In genomic region chr16:57376313-57376818, GRCh38 we compare ENCODE assay signal across 21 cellular contexts. TPM values are rescaled to one million over a fixed set of nuclear protein-coding genes. Genes with fewer than 3 reads are reported as not detected.
DNase-seq lines count a peak whose midpoint lies in the region; ATAC-seq, FAIRE-seq and TF ChIP-seq lines count a peak whose summit lies in the region.
"Had no signal": no experiment of that assay in that cellular context is flagged by ENCODE, and none has a peak within 500 bp of the region (broad histone marks: within the 10 kb centered on the region; RNA-seq: fewer than 3 reads in every experiment).

No MANE protein-coding gene starts in this region.

- intact Hi-C loops in PC-9 (cut with micrococcal nuclease; ENCODE audit: unreplicated experiment), result no loop called here

- H3K36me3 Mint-ChIP-seq in chondrocyte (ENCODE audit: low read depth), result peaks cover 6% of the 10 kb centered on the region
- H3K36me3 Mint-ChIP-seq in stimulated activated naive B cell treated with anti-CD40 and anti-IgM and Interleukin-4, amounts not matched to agents 10 μg/mL and 1 μg/mL and 100 μg/mL, for 72 hours, result peaks cover 3 to 4% of the 10 kb centered on the region in 2 donors
- H3K36me3 Mint-ChIP-seq: CD8-positive, alpha-beta T cell had no signal

- DNase-seq in GM12892 (ENCODE audit: insufficient read length) (no peak), PC-9 (no peak), chondrocyte (ENCODE audit: low spot score) (no peak)
- no peak for DNase-seq in stimulated activated naive B cell treated with anti-CD40 and anti-IgM and Interleukin-4, amounts not matched to agents 10 μg/mL and 1 μg/mL and 100 μg/mL, for 72 hours
- DNase-seq in activated naive CD4-positive, alpha-beta T cell treated with anti-CD3 and anti-CD28 coated beads, Interleukin-2, amount 50 U/mL, for 16 hours, result no peak
- DNase-seq: CD8-positive, alpha-beta T cell; DMS79; GM23248; HCEC 1CT; NCI-H1436; NCI-H2029; NCI-H2171 treated with DMSO at 0.1 percent for 48 hours; NCI-H446 treated with DMSO at 0.1 percent for 48 hours had no signal

- no peak for ATAC-seq in stimulated activated naive B cell treated with anti-CD40 and anti-IgM and Interleukin-4, amounts not matched to agents 10 μg/mL and 1 μg/mL and 100 μg/mL, for 72 hours (replicated peaks)
- ATAC-seq in HG02642 (IDR thresholded peaks at IDR 0.05; ENCODE audit: poor library complexity, unreplicated experiment) (no peak), HG02981 (IDR thresholded peaks at IDR 0.05; ENCODE audit: unreplicated experiment) (no peak), HG03045 (IDR thresholded peaks at IDR 0.05; ENCODE audit: unreplicated experiment) (no peak)

- FAIRE-seq in GM12892 (lab: Jason Lieb, UNC), result peak; percentile 56
- FAIRE-seq: D721Med had no signal

- peak overlapping the region; percentile 87; the same call in 1 of the 2 replicates for H3K27ac ChIP-seq in PC-9
- H3K27ac ChIP-seq: BLaER1, GM23248, KMS-11 had no signal

- H3K9me2 ChIP-seq in PC-9 (ENCODE audit: insufficient read depth), result no peaks in the 10 kb centered on the region

- peaks cover 30% of the 10 kb centered on the region for H3K4me1 ChIP-seq in PC-9 (replicated peaks; ENCODE audit: insufficient read depth)

- H3K4me1 Mint-ChIP-seq in chondrocyte (ENCODE audit: low read depth), result peaks cover 54% of the 10 kb centered on the region
- peaks cover 58 to 90% of the 10 kb centered on the region in 2 donors for H3K4me1 Mint-ChIP-seq in stimulated activated naive B cell treated with anti-CD40 and anti-IgM and Interleukin-4, amounts not matched to agents 10 μg/mL and 1 μg/mL and 100 μg/mL, for 72 hours

- BruUV-seq in PC-9 (replicated peaks; lab: Mats Ljungman, UMichigan), result no TSS peak

- no peaks in the 10 kb centered on the region for H3K9me3 ChIP-seq in PC-9 (ENCODE audit: insufficient read depth, low read depth)
- H3K9me3 ChIP-seq: BLaER1 had no signal

- no peak for TF ChIP-seq CTCF in PC-9 (conservative IDR thresholded peaks at IDR 0.05)
- no peak for TF ChIP-seq CTCF in chondrocyte (IDR thresholded peaks at IDR 0.05)

- H3K4me3 ChIP-seq in PC-9, result no peak overlapping the region
- H3K4me3 ChIP-seq: BLaER1, GM23248 had no signal

- H3K27me3 ChIP-seq in PC-9 (ENCODE audit: insufficient read depth, low read depth), result no peaks in the 10 kb centered on the region
- H3K27me3 ChIP-seq: BLaER1 had no signal

- H3K4me3 Mint-ChIP-seq in chondrocyte (ENCODE audit: unreplicated experiment), result no peak overlapping the region
- H3K4me3 Mint-ChIP-seq in stimulated activated naive B cell treated with anti-CD40 and anti-IgM and Interleukin-4, amounts not matched to agents 10 μg/mL and 1 μg/mL and 100 μg/mL, for 72 hours, result peak overlapping the region in 1 of 2 donors; percentile 56
- H3K4me3 Mint-ChIP-seq: CD8-positive, alpha-beta T cell had no signal

- no peak for TF ChIP-seq POLR2A in GM12892 (IDR thresholded peaks at IDR 0.05; ENCODE audit: low read depth, low read length)

- H3K27ac Mint-ChIP-seq in chondrocyte (ENCODE audit: unreplicated experiment), result peak overlapping the region; percentile 9
- H3K27ac Mint-ChIP-seq in stimulated activated naive B cell treated with anti-CD40 and anti-IgM and Interleukin-4, amounts not matched to agents 10 μg/mL and 1 μg/mL and 100 μg/mL, for 72 hours, result peak overlapping the region; percentile 90
- H3K27ac Mint-ChIP-seq: CD8-positive, alpha-beta T cell had no signal

- CTCF ChIA-PET in PC-9 (lab: Charles Lee), result no interaction called here

- H3K79me2 ChIP-seq in PC-9 (ENCODE audit: low read depth), result no peaks in the 10 kb centered on the region

- no peaks in the 10 kb centered on the region for H4K20me1 ChIP-seq in PC-9 (ENCODE audit: insufficient read depth)
- H4K20me1 ChIP-seq: BLaER1 had no signal

- H3K27me3 Mint-ChIP-seq in chondrocyte (ENCODE audit: low read depth), result no peaks in the 10 kb centered on the region
- no peaks in the 10 kb centered on the region for H3K27me3 Mint-ChIP-seq in stimulated activated naive B cell treated with anti-CD40 and anti-IgM and Interleukin-4, amounts not matched to agents 10 μg/mL and 1 μg/mL and 100 μg/mL, for 72 hours

- peak overlapping the region; percentile 65 for H3K4me2 ChIP-seq in PC-9
- H3K4me2 ChIP-seq: KMS-11 had no signal

- no peak overlapping the region for H2AFZ ChIP-seq in PC-9
- H2AFZ ChIP-seq: GM23248 had no signal

- H3K36me3 ChIP-seq in PC-9 (ENCODE audit: low read depth), result no peaks in the 10 kb centered on the region
- H3K36me3 ChIP-seq: BLaER1 had no signal

- peaks cover 35% of the 10 kb centered on the region for H3F3A ChIP-seq in PC-9 (ENCODE audit: insufficient read depth, low read depth)

- POLR2A ChIA-PET in PC-9 (lab: Charles Lee; ENCODE audit: unreplicated experiment), result no interaction called here

- no peaks in the 10 kb centered on the region for H3K9me3 Mint-ChIP-seq in chondrocyte (ENCODE audit: low read depth)
- no peaks in the 10 kb centered on the region for H3K9me3 Mint-ChIP-seq in stimulated activated naive B cell treated with anti-CD40 and anti-IgM and Interleukin-4, amounts not matched to agents 10 μg/mL and 1 μg/mL and 100 μg/mL, for 72 hours
- H3K9me3 Mint-ChIP-seq: CD8-positive, alpha-beta T cell had no signal

RNA-seq across cellular contexts. Expression of gene CX3CL1, which starts 4.1 kb away (rescaled TPM):
- polyA plus RNA-seq in GM12892 (2012; ENCODE audit: missing spikeins), result 0.45 TPM
- not detected in 2 replicates for total RNA-seq in PC-9 (2021)
- total RNA-seq in chondrocyte, result 11.2 to 47.9 TPM (median 46.0 TPM) in 3 replicates
- total RNA-seq: CD8-positive, alpha-beta T cell; GM23248 had no signal
- polyA plus RNA-seq: GM23248 had no signal

RNA-seq across cellular contexts. Expression of gene CCL22, which starts 17.8 kb away (rescaled TPM):
- polyA plus RNA-seq in GM12892 (2012; ENCODE audit: missing spikeins), result 920 TPM
- total RNA-seq in PC-9 (2021) (0.24 and 0.35 TPM in 2 replicates), chondrocyte (not detected in 3 replicates)
- total RNA-seq: CD8-positive, alpha-beta T cell; GM23248; M059J; SK-MEL-5 had no signal

RNA-seq across cellular contexts. Expression of gene CCL17, which starts 28.2 kb away (rescaled TPM):
- 179 TPM for polyA plus RNA-seq in GM12892 (2012; ENCODE audit: missing spikeins)
- total RNA-seq in PC-9 (2021) (not detected in 2 replicates), chondrocyte (not detected in 3 replicates)
- total RNA-seq: CD8-positive, alpha-beta T cell; GM23248; M059J had no signal
- polyA plus RNA-seq: GM23248 had no signal
